1 cellular context compared by ENCODE assay signal in the genomic region with DNA sequence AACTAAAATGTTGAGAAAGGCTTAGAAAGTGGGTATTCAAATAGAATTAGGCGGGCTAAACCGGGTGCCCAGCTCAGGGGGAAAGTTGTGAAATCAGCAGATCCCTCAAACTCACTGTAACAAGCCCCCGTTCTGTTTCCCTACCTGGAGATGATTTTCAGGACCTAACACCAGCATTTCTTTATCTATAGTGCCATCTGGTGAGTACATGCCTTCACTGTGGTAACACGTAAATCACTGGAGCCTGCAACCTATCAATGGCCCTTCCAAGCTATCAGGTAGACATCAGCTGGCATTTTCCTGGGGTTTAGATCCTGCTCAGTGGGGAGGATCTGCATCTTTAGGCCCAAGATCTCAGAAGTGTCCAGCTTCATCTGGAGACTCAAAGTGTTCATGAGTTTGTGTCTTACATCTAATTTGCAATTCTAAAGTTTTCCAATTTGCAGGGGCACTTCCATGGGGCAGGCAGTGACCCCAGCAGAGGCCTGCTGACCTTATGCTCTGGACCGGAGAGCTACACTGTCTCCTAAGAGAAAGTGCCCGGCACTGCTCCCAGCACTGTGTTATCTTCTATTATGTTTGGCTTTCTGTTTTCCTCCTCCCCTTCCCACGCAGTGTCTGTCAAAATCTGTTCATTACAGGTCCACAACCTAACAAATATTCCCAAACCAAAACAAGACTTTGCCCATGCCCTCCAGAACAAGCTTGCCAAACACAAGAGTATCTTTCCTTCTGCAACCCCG.
TF ChIP-seq lines count a peak whose summit lies in the region.

No MANE protein-coding gene starts in this region.

TF ChIP-seq in GM23338, 12 proteins besides CTCF, POLR2A, EP300 and RAD21 (continued from another document):
- TF ChIP-seq ZNF462 (CRISPR knock-in tag; IDR thresholded peaks at IDR 0.05), result no peak
- TF ChIP-seq NANOG (IDR thresholded peaks at IDR 0.05; ENCODE audit: borderline replicate concordance), result no peak
- no peak for TF ChIP-seq STAT1 (IDR thresholded peaks at IDR 0.05; ENCODE audit: unreplicated experiment)
- no peak for TF ChIP-seq EZH2 (IDR thresholded peaks at IDR 0.05; ENCODE audit: low read depth, unreplicated experiment)
TF ChIP-seq in GM23338: peak in this region for 0.
